In the genomic region with DNA sequence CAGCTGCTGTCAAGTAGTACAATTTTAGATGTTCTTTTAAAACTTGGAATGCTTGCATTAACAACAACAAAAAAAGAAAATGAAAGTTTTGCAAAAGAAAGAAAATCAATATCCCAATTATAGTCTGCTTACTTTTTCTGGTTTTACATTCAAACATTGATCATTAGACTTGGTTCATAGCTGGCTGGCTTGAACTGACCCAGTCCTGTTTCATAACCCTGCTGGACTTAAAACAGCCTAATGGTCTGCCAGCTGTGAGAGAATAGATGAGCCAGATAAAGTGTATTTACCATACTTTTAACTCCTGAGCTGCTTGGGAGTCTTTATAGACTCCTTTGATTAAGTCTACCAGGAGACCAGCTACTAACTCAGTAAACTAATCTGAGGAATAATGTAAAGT, we compare ENCODE assay signal across 8 cellular contexts. TPM values are rescaled to one million over a fixed set of nuclear protein-coding genes. Genes with fewer than 3 reads are reported as not detected.
DNase-seq lines count a peak whose midpoint lies in the region; ATAC-seq and TF ChIP-seq lines count a peak whose summit lies in the region.

No MANE protein-coding gene starts in this region.

- no peaks in the 10 kb centered on the region for H3K9me3 ChIP-seq in CD8-positive, alpha-beta T cell (ENCODE audit: low read length)
- H3K9me3 ChIP-seq in mammary epithelial cell (replicated peaks; ENCODE audit: insufficient read depth, low read length), result no peaks in the 10 kb centered on the region

- ATAC-seq in CD8-positive, alpha-beta T cell, result no peak
- ATAC-seq in WTC11, result no peak
- no peak for ATAC-seq in HG02763 (IDR thresholded peaks at IDR 0.05; ENCODE audit: unreplicated experiment)
- no peak for ATAC-seq in HG03280 (IDR thresholded peaks at IDR 0.05; ENCODE audit: unreplicated experiment)

- no peaks in the 10 kb centered on the region for H4K20me1 ChIP-seq in mammary epithelial cell (ENCODE audit: insufficient read depth, low read length)

- H3K4me3 Mint-ChIP-seq in CD8-positive, alpha-beta T cell, result peak overlapping the region; percentile 54
- peak overlapping the region in 2 of 3 experiments; percentile 28 to 49 for H3K4me3 Mint-ChIP-seq in nephron
- no peak overlapping the region for H3K4me3 Mint-ChIP-seq in WTC11

- H3K36me3 ChIP-seq in CD8-positive, alpha-beta T cell (ENCODE audit: insufficient read depth, low read length), result no peaks in the 10 kb centered on the region
- no peaks in the 10 kb centered on the region for H3K36me3 ChIP-seq in mammary epithelial cell (ENCODE audit: insufficient read depth, low read length)

- no peak for TF ChIP-seq CTCF in CD8-positive, alpha-beta T cell (IDR thresholded peaks at IDR 0.05)
- TF ChIP-seq CTCF in NB4 (IDR thresholded peaks at IDR 0.05; ENCODE audit: low read depth, low read length) (no peak), mammary epithelial cell (conservative IDR thresholded peaks at IDR 0.05 in 1 of 2, IDR thresholded peaks at IDR 0.05 in 1 of 2; ENCODE audit: extremely low read depth in 1 of 2, insufficient read depth in 1 of 2, low read depth in 1 of 2, low read length in 2 of 2) (no peak), nephron (IDR thresholded peaks at IDR 0.05; ENCODE audit: unreplicated experiment in 3 of 3) (no peak), WTC11 (IDR thresholded peaks at IDR 0.05) (no peak)

- no peak overlapping the region for H3K27ac Mint-ChIP-seq in CD8-positive, alpha-beta T cell
- H3K27ac Mint-ChIP-seq in nephron (peak overlapping the region; percentile 68 to 94 (median 76)), WTC11 (no peak overlapping the region)

- DNase-seq in CD8-positive, alpha-beta T cell, result no peak
- DNase-seq in NB4 (ENCODE audit: low read depth), result peak; percentile 7
- no peak for DNase-seq in mammary epithelial cell
- DNase-seq in cerebellum (ENCODE audit: low spot score), result no peak
- DNase-seq in WTC11 (ENCODE audit: low spot score), result no peak

- H3K4me1 Mint-ChIP-seq in CD8-positive, alpha-beta T cell (ENCODE audit: low read depth), result peaks cover 79% of the 10 kb centered on the region
- peaks cover 22% of the 10 kb centered on the region for H3K4me1 Mint-ChIP-seq in nephron
- H3K4me1 Mint-ChIP-seq in WTC11, result no peaks in the 10 kb centered on the region

- no peaks in the 10 kb centered on the region for H3K9me3 Mint-ChIP-seq in CD8-positive, alpha-beta T cell
- H3K9me3 Mint-ChIP-seq in nephron (no peaks in the 10 kb centered on the region), WTC11 (peaks cover 4% of the 10 kb centered on the region; the same call in 1 of the 2 replicates)

- BruUV-seq in mammary epithelial cell (replicated peaks; lab: Mats Ljungman, UMichigan), result no TSS peak

- H3K4me1 ChIP-seq in CD8-positive, alpha-beta T cell (ENCODE audit: insufficient read depth, low read length), result peaks cover 36% of the 10 kb centered on the region
- H3K4me1 ChIP-seq in mammary epithelial cell (ENCODE audit: insufficient read depth, low read length), result no peaks in the 10 kb centered on the region

- peaks cover 18% of the 10 kb centered on the region for H3K36me3 Mint-ChIP-seq in CD8-positive, alpha-beta T cell
- peaks cover 27% of the 10 kb centered on the region for H3K36me3 Mint-ChIP-seq in nephron (ENCODE audit: low read depth)
- no peaks in the 10 kb centered on the region for H3K36me3 Mint-ChIP-seq in WTC11

- H3K27me3 Mint-ChIP-seq in CD8-positive, alpha-beta T cell (ENCODE audit: low read depth), result no peaks in the 10 kb centered on the region
- H3K27me3 Mint-ChIP-seq in nephron (ENCODE audit: low read depth) (no peaks in the 10 kb centered on the region), WTC11 (ENCODE audit: low read depth) (no peaks in the 10 kb centered on the region)

- dilution Hi-C loops in mammary epithelial cell (cut with HindIII; ENCODE audit: low sequenced_read_pairs), result no loop called here

- H3K79me2 ChIP-seq in mammary epithelial cell (ENCODE audit: insufficient read depth, low read length), result peaks cover 85% of the 10 kb centered on the region

- H2AFZ ChIP-seq in mammary epithelial cell (ENCODE audit: low read depth, low read length), result no peak overlapping the region

- peak overlapping the region; percentile 97 for H3K4me2 ChIP-seq in mammary epithelial cell (ENCODE audit: insufficient read depth, low read depth, low read length)

- no peak overlapping the region for H3K4me3 ChIP-seq in CD8-positive, alpha-beta T cell (ENCODE audit: low read depth, low read length)
- H3K4me3 ChIP-seq in NB4 (ENCODE audit: low read depth, low read length) (no peak overlapping the region), mammary epithelial cell (replicated peaks in 1 of 3; ENCODE audit: insufficient read depth in 1 of 3, low read depth in 2 of 3, low read length in 3 of 3) (no peak overlapping the region)

- CTCF ChIA-PET in CD8-positive, alpha-beta T cell (lab: Charles Lee), result no interaction called here
- CTCF ChIA-PET in mammary epithelial cell (lab: Charles Lee; ENCODE audit: low non-redundant PET), result no interaction called here
- CTCF ChIA-PET in WTC11 (lab: Charles Lee), result interaction anchor here (0.9 kb wide), 1 partner anchor 14 kb away, joined by 3 read pairs; no protein-coding TSS in a partner anchor

- intact Hi-C loops in CD8-positive, alpha-beta T cell (cut with DNase I, micrococcal nuclease), result loop anchor here in 1 of 2 experiments (5.0 kb wide), 1 partner anchor 36 kb away; no protein-coding TSS in a partner anchor
- intact Hi-C loops in mammary epithelial cell (cut with micrococcal nuclease), result no loop called here

- H3K27ac ChIP-seq in CD8-positive, alpha-beta T cell (ENCODE audit: low read depth, low read length), result no peak overlapping the region
- no peak overlapping the region for H3K27ac ChIP-seq in mammary epithelial cell (ENCODE audit: insufficient read depth, low read depth, low read length)

- TF ChIP-seq POLR2A in NB4 (IDR thresholded peaks at IDR 0.05; ENCODE audit: extremely low read depth, insufficient read length), result no peak

- no peak overlapping the region for H3K9ac ChIP-seq in mammary epithelial cell (ENCODE audit: insufficient read depth, low read length)

- H3K27me3 ChIP-seq in CD8-positive, alpha-beta T cell (ENCODE audit: insufficient read depth, low read length), result no peaks in the 10 kb centered on the region
- H3K27me3 ChIP-seq in mammary epithelial cell (ENCODE audit: insufficient read depth, low read length), result no peaks in the 10 kb centered on the region

- POLR2A ChIA-PET in CD8-positive, alpha-beta T cell (lab: Charles Lee), result interaction anchor here (0.6 to 1.7 kb wide), 3 partner anchors 13 to 58 kb away, joined by 3 to 5 read pairs (median 4); no protein-coding TSS in a partner anchor
- POLR2A ChIA-PET in WTC11 (lab: Charles Lee), result no interaction called here

- in situ Hi-C loops in mammary epithelial cell (cut with MboI; ENCODE audit: low sequenced_read_pairs in 2 of 2), result no loop called here

TF ChIP-seq in WTC11, 78 proteins besides CTCF, POLR2A, EP300 and RAD21 (continues in another document):
- TF ChIP-seq FOXK1 (CRISPR knock-in tag; IDR thresholded peaks at IDR 0.05), result no peak
- TF ChIP-seq, protein P1, sequence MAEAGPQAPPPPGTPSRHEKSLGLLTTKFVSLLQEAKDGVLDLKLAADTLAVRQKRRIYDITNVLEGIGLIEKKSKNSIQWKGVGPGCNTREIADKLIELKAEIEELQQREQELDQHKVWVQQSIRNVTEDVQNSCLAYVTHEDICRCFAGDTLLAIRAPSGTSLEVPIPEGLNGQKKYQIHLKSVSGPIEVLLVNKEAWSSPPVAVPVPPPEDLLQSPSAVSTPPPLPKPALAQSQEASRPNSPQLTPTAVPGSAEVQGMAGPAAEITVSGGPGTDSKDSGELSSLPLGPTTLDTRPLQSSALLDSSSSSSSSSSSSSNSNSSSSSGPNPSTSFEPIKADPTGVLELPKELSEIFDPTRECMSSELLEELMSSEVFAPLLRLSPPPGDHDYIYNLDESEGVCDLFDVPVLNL (CRISPR knock-in tag; IDR thresholded peaks at IDR 0.05; ENCODE audit: borderline replicate concordance, low read depth), result no peak
- TF ChIP-seq ZBTB21 (CRISPR knock-in tag; IDR thresholded peaks at IDR 0.05; ENCODE audit: borderline replicate concordance), result no peak
- no peak for TF ChIP-seq ETV6 (CRISPR knock-in tag; IDR thresholded peaks at IDR 0.05)
- TF ChIP-seq JAZF1 (CRISPR knock-in tag; IDR thresholded peaks at IDR 0.05), result no peak
- no peak for TF ChIP-seq SP1 (CRISPR knock-in tag; conservative IDR thresholded peaks at IDR 0.05)
- no peak for TF ChIP-seq NR2C2 (CRISPR knock-in tag; IDR thresholded peaks at IDR 0.05)
- TF ChIP-seq JUN (CRISPR knock-in tag; IDR thresholded peaks at IDR 0.05), result no peak
- TF ChIP-seq, protein P2, sequence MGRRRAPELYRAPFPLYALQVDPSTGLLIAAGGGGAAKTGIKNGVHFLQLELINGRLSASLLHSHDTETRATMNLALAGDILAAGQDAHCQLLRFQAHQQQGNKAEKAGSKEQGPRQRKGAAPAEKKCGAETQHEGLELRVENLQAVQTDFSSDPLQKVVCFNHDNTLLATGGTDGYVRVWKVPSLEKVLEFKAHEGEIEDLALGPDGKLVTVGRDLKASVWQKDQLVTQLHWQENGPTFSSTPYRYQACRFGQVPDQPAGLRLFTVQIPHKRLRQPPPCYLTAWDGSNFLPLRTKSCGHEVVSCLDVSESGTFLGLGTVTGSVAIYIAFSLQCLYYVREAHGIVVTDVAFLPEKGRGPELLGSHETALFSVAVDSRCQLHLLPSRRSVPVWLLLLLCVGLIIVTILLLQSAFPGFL (CRISPR knock-in tag; IDR thresholded peaks at IDR 0.05; ENCODE audit: borderline replicate concordance), result no peak
- TF ChIP-seq NR1H2 (CRISPR knock-in tag; IDR thresholded peaks at IDR 0.05), result no peak
- TF ChIP-seq, protein P3, sequence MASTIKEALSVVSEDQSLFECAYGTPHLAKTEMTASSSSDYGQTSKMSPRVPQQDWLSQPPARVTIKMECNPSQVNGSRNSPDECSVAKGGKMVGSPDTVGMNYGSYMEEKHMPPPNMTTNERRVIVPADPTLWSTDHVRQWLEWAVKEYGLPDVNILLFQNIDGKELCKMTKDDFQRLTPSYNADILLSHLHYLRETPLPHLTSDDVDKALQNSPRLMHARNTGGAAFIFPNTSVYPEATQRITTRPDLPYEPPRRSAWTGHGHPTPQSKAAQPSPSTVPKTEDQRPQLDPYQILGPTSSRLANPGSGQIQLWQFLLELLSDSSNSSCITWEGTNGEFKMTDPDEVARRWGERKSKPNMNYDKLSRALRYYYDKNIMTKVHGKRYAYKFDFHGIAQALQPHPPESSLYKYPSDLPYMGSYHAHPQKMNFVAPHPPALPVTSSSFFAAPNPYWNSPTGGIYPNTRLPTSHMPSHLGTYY (CRISPR knock-in tag; IDR thresholded peaks at IDR 0.05), result no peak
- TF ChIP-seq, protein P4, sequence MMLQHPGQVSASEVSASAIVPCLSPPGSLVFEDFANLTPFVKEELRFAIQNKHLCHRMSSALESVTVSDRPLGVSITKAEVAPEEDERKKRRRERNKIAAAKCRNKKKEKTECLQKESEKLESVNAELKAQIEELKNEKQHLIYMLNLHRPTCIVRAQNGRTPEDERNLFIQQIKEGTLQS (CRISPR knock-in tag; conservative IDR thresholded peaks at IDR 0.05), result no peak
- TF ChIP-seq NFATC4 (CRISPR knock-in tag; IDR thresholded peaks at IDR 0.05), result no peak
- TF ChIP-seq TEAD1 (CRISPR knock-in tag; IDR thresholded peaks at IDR 0.05), result no peak

RNA-seq across cellular contexts. Expression of a gene that starts 59.2 kb away (rescaled TPM):
- total RNA-seq in CD8-positive, alpha-beta T cell, result 10 to 100 TPM; 73.9 to 78.5 TPM
- total RNA-seq in mammary epithelial cell, result 10 to 100 TPM; 30.2 to 31.0 TPM
- polyA plus RNA-seq in mammary epithelial cell, result 39.6 TPM
- 54.6 TPM for polyA minus RNA-seq in mammary epithelial cell
- 56.4 TPM for total RNA-seq in cerebellum
- 29.7 to 33.2 TPM (median 31.2 TPM) in 3 replicates for total RNA-seq in WTC11 (2021)

Comparison
In these comparisons a context has a peak if more than half of its experiments do, and no peak if none do; other contexts are left out.
1. H3K27ac Mint-ChIP-seq: peak in nephron (3 of 3); none in CD8-positive, alpha-beta T cell (single experiment) and WTC11 (single experiment).